29 cellular contexts compared by ENCODE assay signal in genomic region chr13:75352641-75353327, GRCh38.
"Had no signal": no experiment of that assay in that cellular context is flagged by ENCODE, and none has a peak within 500 bp of the region (broad histone marks: within the 10 kb centered on the region; RNA-seq: fewer than 3 reads in every experiment).

No MANE protein-coding gene starts in this region.

- H3K4me2 ChIP-seq: PC-9 had no signal

- H3K4me3 Mint-ChIP-seq: activated CD4-positive, alpha-beta memory T cell treated with anti-CD3 and anti-CD28 coated beads, Interleukin-2, amount 10 ng/mL, durations not matched to agents 7 days and 5 days; activated CD8-positive, alpha-beta memory T cell treated with anti-CD3 and anti-CD28 coated beads, Interleukin-2, amount 10 ng/mL, durations not matched to agents 7 days and 5 days; activated naive CD8-positive, alpha-beta T cell treated with anti-CD3 and anti-CD28 coated beads, Interleukin-2, amount 10 ng/mL, durations not matched to agents 7 days and 5 days; central memory CD8-positive, alpha-beta T cell had no signal

- H3K27me3 Mint-ChIP-seq: activated CD4-positive, alpha-beta memory T cell treated with anti-CD3 and anti-CD28 coated beads, Interleukin-2, amount 10 ng/mL, durations not matched to agents 7 days and 5 days; activated CD8-positive, alpha-beta memory T cell treated with anti-CD3 and anti-CD28 coated beads, Interleukin-2, amount 10 ng/mL, durations not matched to agents 7 days and 5 days; activated naive CD8-positive, alpha-beta T cell treated with anti-CD3 and anti-CD28 coated beads, Interleukin-2, amount 10 ng/mL, durations not matched to agents 7 days and 5 days; central memory CD8-positive, alpha-beta T cell had no signal

- H3K9me3 Mint-ChIP-seq: activated CD4-positive, alpha-beta memory T cell treated with anti-CD3 and anti-CD28 coated beads, Interleukin-2, amount 10 ng/mL, durations not matched to agents 7 days and 5 days; central memory CD8-positive, alpha-beta T cell had no signal

- H2AFZ ChIP-seq: PC-9 had no signal

- H3K27me3 ChIP-seq: cardiac muscle cell had no signal

- H3K36me3 ChIP-seq: WERI-Rb-1 had no signal

- H3K27ac ChIP-seq: cardiac muscle cell, PC-9, WERI-Rb-1 had no signal

- H3K36me3 Mint-ChIP-seq: activated naive CD8-positive, alpha-beta T cell treated with anti-CD3 and anti-CD28 coated beads, Interleukin-2, amount 10 ng/mL, durations not matched to agents 7 days and 5 days had no signal

- H3K4me3 ChIP-seq: cardiac muscle cell, PC-9 had no signal

- DNase-seq: activated CD4-positive, alpha-beta memory T cell treated with anti-CD3 and anti-CD28 coated beads, Interleukin-2, amount 10 ng/mL, durations not matched to agents 7 days and 5 days; activated CD4-positive, alpha-beta T cell treated with anti-CD3 and anti-CD28 coated beads for 1 hour; activated CD4-positive, alpha-beta T cell treated with anti-CD3 and anti-CD28 coated beads for 48 hours; activated CD4-positive, CD25-positive, alpha-beta regulatory T cell; activated CD8-positive, alpha-beta memory T cell treated with anti-CD3 and anti-CD28 coated beads for 24 hours; activated CD8-positive, alpha-beta memory T cell treated with anti-CD3 and anti-CD28 coated beads, Interleukin-2, amount 10 ng/mL, durations not matched to agents 7 days and 5 days; activated CD8-positive, alpha-beta memory T cell treated with anti-CD3 and anti-CD28 coated beads, Interleukin-2, amount 50 U/mL, for 48 hours; activated effector memory CD4-positive, alpha-beta T cell treated with anti-CD3 and anti-CD28 coated beads, Interleukin-2, amount 50 U/mL, for 16 hours; activated naive CD4-positive, alpha-beta T cell; activated naive CD4-positive, alpha-beta T cell treated with anti-CD3 and anti-CD28 coated beads, Interleukin-2, amount 50 U/mL, for 16 hours; activated naive CD8-positive, alpha-beta T cell treated with anti-CD3 and anti-CD28 coated beads, Interleukin-2, amount 10 ng/mL, durations not matched to agents 7 days and 5 days; activated T-cell treated with anti-CD3 and anti-CD28 coated beads, Interleukin-2, amount 50 U/mL, for 48 hours; MM.1S; MV-4-11; NCI-H1092; NCI-H1436 treated with DMSO at 0.1 percent for 48 hours; NCI-H1694 treated with DMSO at 0.1 percent for 48 hours; NCI-H2029; NCI-H2107; NCI-H2171; NCI-H510A; NCI-H526; NCI-H748 treated with DMSO at 0.1 percent for 48 hours; PC-9; Right ventricle myocardium superior; T1000; WERI-Rb-1 had no signal

- H3K27ac Mint-ChIP-seq: activated CD4-positive, alpha-beta memory T cell treated with anti-CD3 and anti-CD28 coated beads, Interleukin-2, amount 10 ng/mL, durations not matched to agents 7 days and 5 days; activated CD8-positive, alpha-beta memory T cell treated with anti-CD3 and anti-CD28 coated beads, Interleukin-2, amount 10 ng/mL, durations not matched to agents 7 days and 5 days; activated naive CD8-positive, alpha-beta T cell treated with anti-CD3 and anti-CD28 coated beads, Interleukin-2, amount 10 ng/mL, durations not matched to agents 7 days and 5 days had no signal

- H3K4me1 Mint-ChIP-seq: activated naive CD8-positive, alpha-beta T cell treated with anti-CD3 and anti-CD28 coated beads, Interleukin-2, amount 10 ng/mL, durations not matched to agents 7 days and 5 days; central memory CD8-positive, alpha-beta T cell had no signal
